In genomic region chr21:42495027-42495426, GRCh38 we compare ENCODE assay signal across 1 cellular context.
TF ChIP-seq lines count a peak whose summit lies in the region.

No MANE protein-coding gene starts in this region.

TF ChIP-seq in HCT116, 20 proteins besides CTCF, POLR2A, EP300 and RAD21 (continued from another document):
- no peak for TF ChIP-seq CEBPB (IDR thresholded peaks at IDR 0.05; ENCODE audit: low read depth)
- TF ChIP-seq EZH2 (IDR thresholded peaks at IDR 0.05) = no peak
- TF ChIP-seq SRF (IDR thresholded peaks at IDR 0.05; ENCODE audit: low read depth) = no peak
- no peak for TF ChIP-seq FOSL1 (IDR thresholded peaks at IDR 0.05; ENCODE audit: low read depth)
- TF ChIP-seq ELF1 (IDR thresholded peaks at IDR 0.05; ENCODE audit: borderline replicate concordance, low read depth) = no peak
TF ChIP-seq in HCT116: peak in this region for 0.
